14 cellular contexts compared by ENCODE assay signal in genomic region chr5:140207250-140207954, GRCh38. TPM values are rescaled to one million over a fixed set of nuclear protein-coding genes. Genes with fewer than 3 reads are reported as not detected.
DNase-seq lines count a peak whose midpoint lies in the region; ATAC-seq and TF ChIP-seq lines count a peak whose summit lies in the region.
"Had no signal": no experiment of that assay in that cellular context is flagged by ENCODE, and none has a peak within 500 bp of the region (broad histone marks: within the 10 kb centered on the region; RNA-seq: fewer than 3 reads in every experiment).

No MANE protein-coding gene starts in this region.

- H3K36me3 ChIP-seq in lung (ENCODE audit: control insufficient read depth in 2 of 2, insufficient read depth in 2 of 2, low read length in 2 of 2): no peaks in the 10 kb centered on the region
- H3K36me3 ChIP-seq: suprapubic skin had no signal

- TF ChIP-seq CTCF in lung (IDR thresholded peaks at IDR 0.05; ENCODE audit: control extremely low read depth, extremely low read depth) (no peak), RWPE1 (conservative IDR thresholded peaks at IDR 0.05; ENCODE audit: low read depth) (no peak)

- ATAC-seq in GM18858 (IDR thresholded peaks at IDR 0.05; ENCODE audit: unreplicated experiment): peak; percentile 72
- ATAC-seq in GM21515 (IDR thresholded peaks at IDR 0.05; ENCODE audit: unreplicated experiment): peak; percentile 61
- peak; percentile 86 for ATAC-seq in HG03432 (IDR thresholded peaks at IDR 0.05; ENCODE audit: unreplicated experiment)
- peak; percentile 45 for ATAC-seq in lung (ENCODE audit: insufficient read depth, low FRiP score)
- no peak for ATAC-seq in HG03159 (IDR thresholded peaks at IDR 0.05; ENCODE audit: unreplicated experiment)
- ATAC-seq: left cardiac atrium had no signal

- H3K4me1 ChIP-seq in lung (ENCODE audit: control insufficient read depth in 2 of 2, insufficient read depth in 2 of 2, low read length in 2 of 2): peaks cover 1 to 15% of the 10 kb centered on the region in 2 donors

- DNase-seq in lung (ENCODE audit: low spot score): no peak
- no peak for DNase-seq in SHP77 treated with DMSO at 0.1 percent for 48 hours (lab: John Stamatoyannopoulos, UW)
- no peak for DNase-seq in RWPE1 (ENCODE audit: low spot score)
- DNase-seq in DMS153 (lab: John Stamatoyannopoulos, UW): no peak
- DNase-seq: activated CD4-positive, alpha-beta T cell treated with anti-CD3 and anti-CD28 coated beads, Interleukin-2, amount 10 ng/mL, durations not matched to agents 7 days and 5 days; activated naive CD4-positive, alpha-beta T cell treated with anti-CD3 and anti-CD28 coated beads for 36 hours; left cardiac atrium; NCI-H524; stimulated activated CD4-positive, alpha-beta T cell treated with anti-CD3 and anti-CD28 coated beads, Interleukin-4, amount 100 ng/mL, for 1 hour had no signal

- H3K27me3 ChIP-seq in lung (ENCODE audit: control insufficient read depth, insufficient read depth): no peaks in the 10 kb centered on the region
- H3K27me3 ChIP-seq: suprapubic skin had no signal

- no peaks in the 10 kb centered on the region for H3K9me3 ChIP-seq in lung (ENCODE audit: control insufficient read depth in 2 of 2, insufficient read depth in 1 of 2, low read length in 1 of 2)
- H3K9me3 ChIP-seq: suprapubic skin had no signal

- WGBS in lung, 2 donors: 47 to 58% methylated on average over 2 of the region's 2 CpGs

- H3K4me3 ChIP-seq in lung: no peak overlapping the region
- H3K4me3 ChIP-seq: suprapubic skin had no signal

- POLR2A ChIA-PET in RWPE1 (lab: Yijun Ruan, JAX; ENCODE audit: low non-redundant PET): no interaction called here

- no peak overlapping the region for H3K27ac ChIP-seq in lung (ENCODE audit: low read depth in 1 of 2, low read length in 1 of 2)
- H3K27ac ChIP-seq in RWPE1: no peak overlapping the region
- H3K27ac ChIP-seq: suprapubic skin had no signal

- CTCF ChIA-PET in RWPE1 (lab: Yijun Ruan, JAX): interaction anchor here (0.7 kb wide), 1 partner anchor 19 kb away, joined by 4 read pairs; no protein-coding TSS in a partner anchor

RNA-seq across cellular contexts. Expression of gene CYSTM1, which starts 32.4 kb away (rescaled TPM):
- total RNA-seq in lung: 100 to 1,000 TPM in 1 of 2 donors, 10 to 100 TPM in 1; 37.1 to 101 TPM
- 100 to 1,000 TPM; 114 to 274 TPM for polyA plus RNA-seq in lung
